Comparison of ENCODE assay signal across 17 cellular contexts in the genomic region with DNA sequence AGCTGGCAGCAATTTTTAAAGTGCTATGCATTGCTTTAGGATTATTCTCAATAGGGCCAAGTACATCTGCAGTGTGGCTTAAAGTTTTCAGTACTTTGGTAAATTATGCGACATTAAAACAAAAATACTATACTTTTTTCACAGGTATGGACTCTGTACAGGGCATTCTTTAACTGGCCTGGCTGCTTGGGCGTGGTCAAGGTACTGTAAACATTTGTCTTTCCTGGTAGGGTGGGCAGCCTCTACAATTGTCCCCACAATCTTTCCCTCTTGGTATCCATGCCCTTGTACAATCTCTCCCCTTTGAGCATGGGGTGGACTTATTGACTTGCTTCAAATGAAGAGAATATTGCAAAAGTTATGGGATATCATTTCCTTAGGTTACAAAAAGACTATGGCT.
"Had no signal": no experiment of that assay in that cellular context is flagged by ENCODE, and none has a peak within 500 bp of the region (broad histone marks: within the 10 kb centered on the region; RNA-seq: fewer than 3 reads in every experiment).

No MANE protein-coding gene starts in this region.

- H3K27me3 ChIP-seq: hepatocyte, stomach had no signal

- H3K27ac Mint-ChIP-seq: endodermal cell had no signal

- H3K79me2 ChIP-seq: hepatocyte had no signal

- H3K36me3 Mint-ChIP-seq: natural killer cell had no signal

- H3K27ac ChIP-seq: coronary artery, hepatocyte, thoracic aorta had no signal

- H3K9me3 Mint-ChIP-seq: natural killer cell, neural crest cell had no signal

- H3K36me3 ChIP-seq: stomach, thoracic aorta had no signal

- H3K9me3 ChIP-seq: stomach, thoracic aorta had no signal

- DNase-seq: effector CD4-positive, alpha-beta T cell; endodermal cell; foreskin melanocyte; kidney; left cardiac atrium; left ventricle myocardium superior; natural killer cell; right cardiac atrium; stimulated activated CD4-positive, alpha-beta T cell treated with anti-CD3 and anti-CD28 coated beads, Interleukin-15, amount 100 ng/mL, for 24 hours; stimulated activated CD4-positive, alpha-beta T cell treated with anti-CD3 and anti-CD28 coated beads, Interleukin-1b, Interleukin-23, amount 100 ng/mL, for 48 hours; stomach; trophoblast cell had no signal

- H3K4me3 ChIP-seq: hepatocyte, lung had no signal

- H2AFZ ChIP-seq: hepatocyte had no signal
